13 cellular contexts compared by ENCODE assay signal in the genomic region with DNA sequence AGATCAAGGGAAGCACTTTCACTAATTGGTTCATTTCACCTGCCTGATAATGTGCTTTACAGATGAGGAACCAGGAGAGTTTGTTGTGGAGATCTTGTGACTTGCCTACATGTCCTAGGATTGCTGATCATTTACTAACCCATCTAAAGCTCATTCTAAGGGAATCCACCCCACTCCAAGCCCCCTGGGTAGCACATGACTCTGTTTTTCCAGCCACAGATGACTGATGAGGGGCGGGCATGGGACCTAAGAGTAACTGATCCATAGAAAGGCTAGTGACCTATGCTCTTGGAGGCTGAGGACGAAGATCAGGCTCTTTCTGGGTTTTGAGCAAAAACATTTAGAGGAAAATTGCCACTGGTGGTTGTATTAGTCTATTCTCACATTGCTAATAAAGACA.
DNase-seq lines count a peak whose midpoint lies in the region; ATAC-seq, FAIRE-seq and TF ChIP-seq lines count a peak whose summit lies in the region.
"Had no signal": no experiment of that assay in that cellular context is flagged by ENCODE, and none has a peak within 500 bp of the region (broad histone marks: within the 10 kb centered on the region; RNA-seq: fewer than 3 reads in every experiment).

No MANE protein-coding gene starts in this region.

- FAIRE-seq in GM12891 (lab: Jason Lieb, UNC) = peak; percentile 40
- FAIRE-seq: urothelium cell line had no signal

- no peak for DNase-seq in GM12891 (ENCODE audit: insufficient read length, low spot score)
- DNase-seq in left lung = no peak
- no peak for DNase-seq in activated naive CD4-positive, alpha-beta T cell treated with anti-CD3 and anti-CD28 coated beads, Interleukin-2, amount 50 U/mL, for 16 hours
- DNase-seq in G401 (ENCODE audit: low spot score) = no peak
- DNase-seq in NCI-H524 (lab: John Stamatoyannopoulos, UW) = no peak
- DNase-seq: activated T-cell treated with anti-CD3 and anti-CD28 coated beads, Interleukin-2, amount 50 U/mL, for 72 hours; anterior cingulate cortex; mucosa of descending colon; OCI-M1 had no signal

- no peaks in the 10 kb centered on the region for H3K27me3 ChIP-seq in left lung

- intact Hi-C loops in left lung (cut with DNase I) = no loop called here

- H3K36me3 ChIP-seq in left lung = no peaks in the 10 kb centered on the region

- H3K9me3 ChIP-seq in left lung = no peaks in the 10 kb centered on the region
- H3K9me3 ChIP-seq: mucosa of descending colon had no signal

- H3K27ac ChIP-seq in left lung = no peak overlapping the region

- no peaks in the 10 kb centered on the region for H3K4me1 ChIP-seq in left lung

- H3K4me3 ChIP-seq in left lung = no peak overlapping the region
- H3K4me3 ChIP-seq: mucosa of descending colon had no signal

- ATAC-seq in GM19397 (IDR thresholded peaks at IDR 0.05; ENCODE audit: unreplicated experiment) = peak; percentile 4
- ATAC-seq in HG02759 (IDR thresholded peaks at IDR 0.05; ENCODE audit: unreplicated experiment) = peak; percentile 15
- ATAC-seq in HG03354 (IDR thresholded peaks at IDR 0.05; ENCODE audit: poor library complexity, severe bottlenecking, unreplicated experiment) = peak; percentile 26
- no peak for ATAC-seq in left lung
- ATAC-seq: mucosa of descending colon had no signal

- no peak for TF ChIP-seq POLR2A in GM12891 (IDR thresholded peaks at IDR 0.05; ENCODE audit: low read depth, low read length)

- TF ChIP-seq CTCF in left lung (IDR thresholded peaks at IDR 0.05) = no peak

- in situ Hi-C loops in G401 (cut with HindIII; ENCODE audit: low sequenced_read_pairs) = no loop called here

TF ChIP-seq in GM12891, 5 proteins besides CTCF, POLR2A, EP300 and RAD21:
- TF ChIP-seq SPI1 (IDR thresholded peaks at IDR 0.05; ENCODE audit: low read depth, low read length) (no peak), PAX5 (IDR thresholded peaks at IDR 0.05; ENCODE audit: insufficient read depth, low read length, severe bottlenecking) (no peak), POLR2AphosphoS5 (IDR thresholded peaks at IDR 0.05; ENCODE audit: low read depth, low read length) (no peak), TAF1 (IDR thresholded peaks at IDR 0.05; ENCODE audit: low read depth, low read length) (no peak), POU2F2 (IDR thresholded peaks at IDR 0.05; ENCODE audit: low read depth, low read length) (no peak)
